ENCODE assay signal across 26 cellular contexts in the genomic region with DNA sequence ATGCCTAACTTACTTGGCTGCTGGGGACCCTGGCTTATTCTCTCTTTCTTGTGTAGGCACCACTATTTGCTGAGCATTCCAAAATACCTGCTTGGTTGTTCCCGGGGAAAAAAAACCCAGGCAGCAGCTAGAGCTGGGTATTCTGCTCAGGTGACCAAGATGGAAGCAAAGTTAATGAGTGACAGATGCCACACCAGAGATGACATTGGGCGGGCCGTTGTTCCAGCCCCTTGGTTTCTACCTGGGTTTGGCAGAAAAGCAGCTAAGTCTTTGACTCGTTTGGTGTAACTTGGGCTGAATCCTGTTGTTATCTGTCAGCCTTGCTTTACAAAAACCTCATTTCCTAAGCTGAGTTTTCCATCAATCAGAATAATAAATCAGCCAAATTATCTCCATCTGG.
A peak's percentile ranks its signal among the peaks of the same experiment; 100 is the strongest.
DNase-seq lines count a peak whose midpoint lies in the region; ATAC-seq, FAIRE-seq and TF ChIP-seq lines count a peak whose summit lies in the region.
"Had no signal": no experiment of that assay in that cellular context is flagged by ENCODE, and none has a peak within 500 bp of the region (broad histone marks: within the 10 kb centered on the region; RNA-seq: fewer than 3 reads in every experiment).

No MANE protein-coding gene starts in this region.

- H3K27ac Mint-ChIP-seq in activated naive CD8-positive, alpha-beta T cell treated with anti-CD3 and anti-CD28 coated beads for 36 hours, result no peak overlapping the region
- H3K27ac Mint-ChIP-seq: CD4-positive, alpha-beta T cell; H9; HFFc6 had no signal

- H3K27ac ChIP-seq in SK-N-SH (ENCODE audit: low read depth in 2 of 2, low read length in 1 of 2) (no peak overlapping the region), HEK293 (ENCODE audit: extremely low read depth, low read depth, low read length) (no peak overlapping the region), kidney (ENCODE audit: low read depth in 2 of 2, low read length in 2 of 2) (no peak overlapping the region), small intestine (ENCODE audit: low read depth in 1 of 2, low read length in 1 of 2) (no peak overlapping the region)
- H3K27ac ChIP-seq: BLaER1 treated with 17β-estradiol and CSF1 and Interleukin-3, amounts not matched to agents 10 nM and 100 nM; GM23248; KMS-11; SJSA1 had no signal

- H3K4me3 ChIP-seq in SK-N-SH (ENCODE audit: low read depth in 2 of 2, low read length in 1 of 2), result no peak overlapping the region
- H3K4me3 ChIP-seq in HEK293 (ENCODE audit: low read depth, low read length), result no peak overlapping the region
- peak overlapping the region; percentile 9 to 60 for H3K4me3 ChIP-seq in kidney (ENCODE audit: low read length in 2 of 2)
- no peak overlapping the region for H3K4me3 ChIP-seq in small intestine (ENCODE audit: low read depth in 1 of 2, low read length in 2 of 2)
- H3K4me3 ChIP-seq: BLaER1 treated with 17β-estradiol and CSF1 and Interleukin-3, amounts not matched to agents 10 nM and 100 nM; GM23248; SJSA1 had no signal

- no peaks in the 10 kb centered on the region for H3F3A ChIP-seq in SK-N-SH (replicated peaks; ENCODE audit: insufficient read depth)

- peaks cover 1% of the 10 kb centered on the region for H3K4me1 Mint-ChIP-seq in activated naive CD8-positive, alpha-beta T cell treated with anti-CD3 and anti-CD28 coated beads for 36 hours

- no peaks in the 10 kb centered on the region for H3K36me3 ChIP-seq in SK-N-SH (replicated peaks in 1 of 2; ENCODE audit: control insufficient read depth in 1 of 2, insufficient read depth in 2 of 2, low read length in 1 of 2)
- no peaks in the 10 kb centered on the region for H3K36me3 ChIP-seq in HEK293 (ENCODE audit: control insufficient read depth in 2 of 2, insufficient read depth in 1 of 2, low read length in 2 of 2)
- no peaks in the 10 kb centered on the region for H3K36me3 ChIP-seq in kidney (ENCODE audit: control insufficient read depth in 1 of 2, insufficient read depth in 2 of 2, low read length in 2 of 2)
- no peaks in the 10 kb centered on the region for H3K36me3 ChIP-seq in small intestine (ENCODE audit: control insufficient read depth in 2 of 2, insufficient read depth in 2 of 2, low read length in 2 of 2)
- H3K36me3 ChIP-seq: BLaER1 treated with 17β-estradiol and CSF1 and Interleukin-3, amounts not matched to agents 10 nM and 100 nM; SJSA1 had no signal

- H3K27me3 ChIP-seq in SK-N-SH (ENCODE audit: insufficient read depth) (no peaks in the 10 kb centered on the region), small intestine (ENCODE audit: control insufficient read depth in 2 of 2, insufficient read depth in 2 of 2, low read length in 2 of 2) (no peaks in the 10 kb centered on the region)
- H3K27me3 ChIP-seq: BLaER1 treated with 17β-estradiol and CSF1 and Interleukin-3, amounts not matched to agents 10 nM and 100 nM; SJSA1 had no signal

- TF ChIP-seq RAD21 in SK-N-SH (IDR thresholded peaks at IDR 0.05; ENCODE audit: low read length), result no peak

- CTCF ChIA-PET in SK-N-SH (lab: Yijun Ruan, JAX) (interaction anchor here (1.1 to 3.1 kb wide), 5 partner anchors 9 to 851 kb away, joined by 3 to 17 read pairs (median 16); no protein-coding TSS in a partner anchor), HEK293 (lab: Yijun Ruan, JAX) (interaction anchor here (0.5 to 4.5 kb wide), 14 partner anchors 9 to 850 kb away, joined by 3 to 38 read pairs (median 4); no protein-coding TSS in a partner anchor)

- peaks cover 2% of the 10 kb centered on the region for H3K36me3 Mint-ChIP-seq in activated naive CD8-positive, alpha-beta T cell treated with anti-CD3 and anti-CD28 coated beads for 36 hours
- H3K36me3 Mint-ChIP-seq: IgD-negative memory B cell had no signal

- no peak overlapping the region for H3K4me3 Mint-ChIP-seq in activated naive CD8-positive, alpha-beta T cell treated with anti-CD3 and anti-CD28 coated beads for 36 hours
- H3K4me3 Mint-ChIP-seq: CD4-positive, alpha-beta T cell; H9; HFFc6; IgD-negative memory B cell had no signal

- no peak overlapping the region for H3K4me2 ChIP-seq in SK-N-SH
- H3K4me2 ChIP-seq: BLaER1 treated with 17β-estradiol and CSF1 and Interleukin-3, amounts not matched to agents 10 nM and 100 nM; KMS-11 had no signal

- FAIRE-seq in kidney (lab: Jason Lieb, UNC), result no peak
- no peak for FAIRE-seq in small intestine (lab: Jason Lieb, UNC)
- FAIRE-seq: A204.1, GM18507 had no signal

- WGBS in SK-N-SH (ENCODE audit: low lambda C conversion rate), result 24% methylated on average over 3 of the region's 4 CpGs
- WGBS in small intestine, 3 donors, result 14 to 56% (median 36%) methylated on average over 4 of the region's 4 CpGs

- no peak for ATAC-seq in SK-N-SH treated with all-trans-retinoic acid at 6 μM for 48 hours

- H2AFZ ChIP-seq in SK-N-SH (ENCODE audit: low read depth), result no peak overlapping the region
- H2AFZ ChIP-seq: GM23248 had no signal

- H3K27me3 Mint-ChIP-seq in activated naive CD8-positive, alpha-beta T cell treated with anti-CD3 and anti-CD28 coated beads for 36 hours, result no peaks in the 10 kb centered on the region
- H3K27me3 Mint-ChIP-seq: CD4-positive, alpha-beta T cell had no signal

- H3K79me2 ChIP-seq in SK-N-SH (ENCODE audit: insufficient read depth), result no peaks in the 10 kb centered on the region

- H3K4me1 ChIP-seq in SK-N-SH (ENCODE audit: control insufficient read depth in 1 of 2, insufficient read depth in 2 of 2, low read depth in 1 of 2, low read length in 1 of 2) (peaks cover 0 to 16% of the 10 kb centered on the region in 2 experiments; a peak in 2 of 4 replicates), HEK293 (ENCODE audit: control insufficient read depth, insufficient read depth, low read length) (peaks cover 14% of the 10 kb centered on the region), kidney (ENCODE audit: control insufficient read depth in 1 of 2, insufficient read depth in 1 of 2, low read depth in 1 of 2, low read length in 2 of 2) (peaks cover 3 to 10% of the 10 kb centered on the region in 2 donors), small intestine (ENCODE audit: control insufficient read depth in 2 of 2, insufficient read depth in 1 of 2, low read depth in 1 of 2, low read length in 1 of 2) (no peaks in the 10 kb centered on the region)

- H3K9me3 ChIP-seq in SK-N-SH (no peaks in the 10 kb centered on the region), HEK293 (ENCODE audit: control insufficient read depth, insufficient read depth, low read depth, low read length) (no peaks in the 10 kb centered on the region), kidney (ENCODE audit: control insufficient read depth in 1 of 2, low read length in 2 of 2) (no peaks in the 10 kb centered on the region), small intestine (ENCODE audit: control insufficient read depth, low read depth) (no peaks in the 10 kb centered on the region)
- H3K9me3 ChIP-seq: BLaER1 treated with 17β-estradiol and CSF1 and Interleukin-3, amounts not matched to agents 10 nM and 100 nM; SJSA1 had no signal

- no peaks in the 10 kb centered on the region for H3K9me2 ChIP-seq in SK-N-SH

- DNase-seq in SK-N-SH (no peak), kidney (peak; percentile 77), small intestine (peak; percentile 20), NOMO-1 treated with dmso at 0.1 percent for 144 hours (lab: John Stamatoyannopoulos, UW; ENCODE audit: unreplicated experiment) (no peak), ureter (ENCODE audit: low spot score) (no peak)
- no peak for DNase-seq in activated naive CD8-positive, alpha-beta T cell treated with anti-CD3 and anti-CD28 coated beads for 36 hours
- DNase-seq: CD4-positive, alpha-beta T cell; H9; HFFc6; NCI-H1048; NCI-H1417; NCI-H187; NCI-H2081 treated with DMSO at 0.1 percent for 48 hours; NCI-H524 treated with DMSO at 0.1 percent for 48 hours; NCI-H774; Right ventricle myocardium superior; RPMI8226 had no signal

- H3K9ac ChIP-seq in SK-N-SH, result no peak overlapping the region
- H3K9ac ChIP-seq in kidney (ENCODE audit: low read length in 2 of 2), result no peak overlapping the region
- H3K9ac ChIP-seq: BLaER1 treated with 17β-estradiol and CSF1 and Interleukin-3, amounts not matched to agents 10 nM and 100 nM; GM23248; KMS-11 had no signal

- POLR2A ChIA-PET in SK-N-SH (lab: Yijun Ruan, JAX), result no interaction called here
- POLR2A ChIA-PET in HEK293 (lab: Yijun Ruan, JAX), result no interaction called here

- TF ChIP-seq CTCF in SK-N-SH (IDR thresholded peaks at IDR 0.05) (no peak), HEK293 (tag by site-specific recombination; IDR thresholded peaks at IDR 0.05) (no peak), kidney (IDR thresholded peaks at IDR 0.05; ENCODE audit: borderline replicate concordance, extremely low read depth, insufficient read depth) (no peak)

- H4K20me1 ChIP-seq in SK-N-SH (ENCODE audit: insufficient read depth), result no peaks in the 10 kb centered on the region
- H4K20me1 ChIP-seq: BLaER1 treated with 17β-estradiol and CSF1 and Interleukin-3, amounts not matched to agents 10 nM and 100 nM had no signal

- intact Hi-C loops in kidney (cut with DNase I), result no loop called here

- H3K9me3 Mint-ChIP-seq in activated naive CD8-positive, alpha-beta T cell treated with anti-CD3 and anti-CD28 coated beads for 36 hours, result no peaks in the 10 kb centered on the region
- H3K9me3 Mint-ChIP-seq: CD4-positive, alpha-beta T cell; H9; HFFc6; IgD-negative memory B cell had no signal

- TF ChIP-seq EP300 in SK-N-SH (IDR thresholded peaks at IDR 0.05; ENCODE audit: borderline replicate concordance in 1 of 2, low read depth in 1 of 2, low read length in 1 of 2), result no peak

TF ChIP-seq in SK-N-SH, 30 proteins besides CTCF, POLR2A, EP300 and RAD21 (continues in another document):
- TF ChIP-seq YY1 (IDR thresholded peaks at IDR 0.05; ENCODE audit: low read depth) (no peak), RCOR1 (IDR thresholded peaks at IDR 0.05; ENCODE audit: low read length) (no peak), NFIC (IDR thresholded peaks at IDR 0.05; ENCODE audit: borderline replicate concordance) (no peak), USF1 (IDR thresholded peaks at IDR 0.05; ENCODE audit: borderline replicate concordance, low read depth) (no peak)

TF ChIP-seq in HEK293, 187 proteins besides CTCF, POLR2A, EP300 and RAD21:
- TF ChIP-seq PRDM6 (tag by site-specific recombination; IDR thresholded peaks at IDR 0.05) (peak; percentile 50), ZNF157 (tag by site-specific recombination; IDR thresholded peaks at IDR 0.05) (no peak)

Comparison
In these comparisons a context has a peak if more than half of its experiments do, and no peak if none do; other contexts are left out.
1. DNase-seq: peak in kidney (single experiment) and small intestine (single experiment); none in SK-N-SH (single experiment), NOMO-1 treated with dmso at 0.1 percent for 144 hours (single experiment), activated naive CD8-positive, alpha-beta T cell treated with anti-CD3 and anti-CD28 coated beads for 36 hours (single experiment) and ureter (single experiment).
2. H3K4me3 ChIP-seq: peak in kidney (2 of 2); none in SK-N-SH (0 of 2), HEK293 (single experiment) and small intestine (0 of 2).